ENCODE assay signal across 9 cellular contexts in the genomic region with DNA sequence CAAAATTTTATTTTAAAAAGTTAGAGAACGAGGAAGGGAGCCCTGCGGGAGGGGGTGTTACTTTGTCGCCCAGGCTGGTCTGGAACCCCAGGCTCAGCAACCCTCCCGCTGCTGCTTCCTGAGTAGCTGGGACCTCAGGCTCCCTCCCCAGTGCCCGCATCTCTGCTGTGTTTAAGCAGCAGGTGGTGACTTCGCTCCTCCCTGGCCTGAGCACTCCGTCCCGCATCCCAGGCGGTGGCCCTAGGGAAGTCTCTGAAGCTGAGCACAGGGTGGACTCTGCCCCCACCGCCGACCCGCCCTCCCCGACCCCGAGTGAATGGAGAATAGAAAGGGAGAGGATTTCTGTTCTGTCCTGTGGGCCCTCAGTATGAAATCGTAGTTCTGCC. TPM values are rescaled to one million over a fixed set of nuclear protein-coding genes. Genes with fewer than 3 reads are reported as not detected.
DNase-seq lines count a peak whose midpoint lies in the region; FAIRE-seq and TF ChIP-seq lines count a peak whose summit lies in the region.
"Had no signal": no experiment of that assay in that cellular context is flagged by ENCODE, and none has a peak within 500 bp of the region (broad histone marks: within the 10 kb centered on the region; RNA-seq: fewer than 3 reads in every experiment).

No MANE protein-coding gene starts in this region.

- no peak overlapping the region for H4K5ac ChIP-seq in mesendoderm (ENCODE audit: low read length)

- H3K4me2 ChIP-seq in mesendoderm (ENCODE audit: low read length): peak overlapping the region; percentile 54

- H3K56ac ChIP-seq in mesendoderm (ENCODE audit: low read length): peak overlapping the region; percentile 71

- H3K23ac ChIP-seq in mesendoderm (ENCODE audit: low read length): no peak overlapping the region

- no peak for FAIRE-seq in bronchial epithelial cell (lab: Jason Lieb, UNC)
- FAIRE-seq: colon had no signal

- no peak overlapping the region for H2BK15ac ChIP-seq in mesendoderm (replicated peaks; ENCODE audit: low read depth)

- H3K79me1 ChIP-seq in mesendoderm (ENCODE audit: low read length): no peaks in the 10 kb centered on the region

- H3K79me2 ChIP-seq in mesendoderm (ENCODE audit: control insufficient read depth, insufficient read depth, low read length): no peaks in the 10 kb centered on the region

- intact Hi-C loops in uterus (cut with DNase I; ENCODE audit: low total_unique reads): no loop called here

- H4K8ac ChIP-seq in mesendoderm (ENCODE audit: low read depth, low read length): no peak overlapping the region

- peak overlapping the region; percentile 87 for H3K27ac ChIP-seq in mesendoderm (ENCODE audit: low read depth, low read length)
- H3K27ac ChIP-seq in uterus: peak overlapping the region; percentile 78 to 86

- H3K9me3 ChIP-seq in uterus: no peaks in the 10 kb centered on the region

- H3K4me1 ChIP-seq in mesendoderm (ENCODE audit: control insufficient read depth, low read depth, low read length) (no peaks in the 10 kb centered on the region), uterus (no peaks in the 10 kb centered on the region)

- peak overlapping the region; percentile 69 for H3K9ac ChIP-seq in mesendoderm (ENCODE audit: low read length)

- H3K4me3 ChIP-seq in bronchial epithelial cell (ENCODE audit: low read depth, low read length) (peak overlapping the region; percentile 66), mesendoderm (ENCODE audit: low read length) (no peak overlapping the region), uterus (peak overlapping the region; percentile 72 to 78)

- no peak for TF ChIP-seq POLR2A in uterus (IDR thresholded peaks at IDR 0.05)

- no peak overlapping the region for H2AK5ac ChIP-seq in mesendoderm (ENCODE audit: low read length)

- H3K36me3 ChIP-seq in bronchial epithelial cell (ENCODE audit: control insufficient read depth, insufficient read depth, low read length): peaks cover 1% of the 10 kb centered on the region
- H3K36me3 ChIP-seq in mesendoderm (ENCODE audit: control insufficient read depth, insufficient read depth, low read length): no peaks in the 10 kb centered on the region
- H3K36me3 ChIP-seq in uterus: no peaks in the 10 kb centered on the region

- no CpG with 5 or more reads among the region's 15 CpGs for WGBS in mesendoderm (ENCODE audit: extremely low coverage, insufficient coverage, low lambda C conversion rate)

- DNase-seq in stimulated activated CD4-positive, alpha-beta T cell treated with anti-CD3 and anti-CD28 coated beads, Interleukin-4, amount 100 ng/mL, for 1 hour: peak; percentile 12
- DNase-seq in stimulated activated CD4-positive, alpha-beta T cell treated with anti-CD3 and anti-CD28 coated beads, Interleukin-1b, Interleukin-23, amount 100 ng/mL, for 48 hours: no peak
- DNase-seq in NCI-H774 (lab: John Stamatoyannopoulos, UW): peak; percentile 17
- DNase-seq in bronchial epithelial cell (ENCODE audit: low read depth): no peak
- no peak for DNase-seq in mesendoderm
- DNase-seq in uterus: no peak
- no peak for DNase-seq in NCI-H446 (lab: John Stamatoyannopoulos, UW)
- no peak for DNase-seq in C1 segment of cervical spinal cord (lab: John Stamatoyannopoulos, UW)

- peak overlapping the region; percentile 52 for H3K18ac ChIP-seq in mesendoderm (ENCODE audit: low read length)

- H3K27me3 ChIP-seq in bronchial epithelial cell (ENCODE audit: control insufficient read depth, insufficient read depth, low read length) (no peaks in the 10 kb centered on the region), mesendoderm (ENCODE audit: insufficient read depth, low read length, poor library complexity) (no peaks in the 10 kb centered on the region), uterus (no peaks in the 10 kb centered on the region)

- TF ChIP-seq CTCF in bronchial epithelial cell (IDR thresholded peaks at IDR 0.05; ENCODE audit: insufficient read depth, low read length, severe bottlenecking) (no peak), uterus (IDR thresholded peaks at IDR 0.05) (no peak)

- no peak overlapping the region for H2BK120ac ChIP-seq in mesendoderm (ENCODE audit: low read depth, low read length)

- no peak overlapping the region for H2BK5ac ChIP-seq in mesendoderm (ENCODE audit: low read length)

- no peak overlapping the region for H3K4ac ChIP-seq in mesendoderm (ENCODE audit: low read depth, low read length)

RNA-seq across cellular contexts. Expression of a gene that starts 30.5 kb away (rescaled TPM):
- total RNA-seq in bronchial epithelial cell (11.6 and 15.6 TPM in 2 replicates), uterus (10 to 100 TPM in 2 of 4 donors, 1 to 10 TPM in 2; 2.9 to 32.8 (median 16.7) TPM)
- polyA plus RNA-seq in mesendoderm (2013, experiment 1 of 2): 11.5 TPM
- 11.2 TPM for polyA plus RNA-seq in mesendoderm (2013, experiment 2 of 2)

RNA-seq across cellular contexts. Expression of a gene that starts 37.5 kb away (rescaled TPM):
- total RNA-seq in bronchial epithelial cell: 132 and 163 TPM in 2 replicates
- 14.9 TPM for polyA plus RNA-seq in mesendoderm (2013, experiment 1 of 2)
- polyA plus RNA-seq in mesendoderm (2013, experiment 2 of 2): 14.0 TPM
- 100 to 1,000 TPM in 2 of 4 donors, 10 to 100 TPM in 2; 40.6 to 481 (median 100) TPM for total RNA-seq in uterus

Comparison
In these comparisons a context has a peak if more than half of its experiments do, and no peak if none do; other contexts are left out.
1. DNase-seq: peak in stimulated activated CD4-positive, alpha-beta T cell treated with anti-CD3 and anti-CD28 coated beads, Interleukin-4, amount 100 ng/mL, for 1 hour (single experiment) and NCI-H774 (single experiment); none in stimulated activated CD4-positive, alpha-beta T cell treated with anti-CD3 and anti-CD28 coated beads, Interleukin-1b, Interleukin-23, amount 100 ng/mL, for 48 hours (single experiment), bronchial epithelial cell (single experiment), mesendoderm (single experiment), uterus (0 of 2), NCI-H446 (0 of 2) and C1 segment of cervical spinal cord (0 of 14).